In genomic region chr20:51389543-51389924, GRCh38 we compare ENCODE assay signal across 18 cellular contexts.
DNase-seq lines count a peak whose midpoint lies in the region; ATAC-seq and TF ChIP-seq lines count a peak whose summit lies in the region.
"Had no signal": no experiment of that assay in that cellular context is flagged by ENCODE, and none has a peak within 500 bp of the region (broad histone marks: within the 10 kb centered on the region; RNA-seq: fewer than 3 reads in every experiment).

No MANE protein-coding gene starts in this region.

- H3K27ac ChIP-seq in CD8-positive, alpha-beta memory T cell (ENCODE audit: low read depth, low read length): no peak overlapping the region
- H3K27ac ChIP-seq: transverse colon had no signal

- no peaks in the 10 kb centered on the region for H3K9me3 ChIP-seq in CD8-positive, alpha-beta memory T cell (ENCODE audit: low read length)
- H3K9me3 ChIP-seq in Loucy (ENCODE audit: insufficient read depth, low read depth, low read length): no peaks in the 10 kb centered on the region
- H3K9me3 ChIP-seq: transverse colon had no signal

- H3K36me3 Mint-ChIP-seq in CD8-positive, alpha-beta memory T cell: peaks cover 0 to 69% (median 13%) of the 10 kb centered on the region in 3 donors
- H3K36me3 Mint-ChIP-seq in central memory CD8-positive, alpha-beta T cell (ENCODE audit: insufficient read depth): peaks cover 56% of the 10 kb centered on the region
- H3K36me3 Mint-ChIP-seq in progenitor cell of endocrine pancreas (ENCODE audit: insufficient read depth): peaks cover 4% of the 10 kb centered on the region

- peak overlapping the region in 6 of 7 donors; percentile 34 to 85 (median 72) for H3K4me3 Mint-ChIP-seq in CD8-positive, alpha-beta memory T cell
- H3K4me3 Mint-ChIP-seq in central memory CD8-positive, alpha-beta T cell: peak overlapping the region; percentile 56
- no peak overlapping the region for H3K4me3 Mint-ChIP-seq in progenitor cell of endocrine pancreas (ENCODE audit: low read depth)
- H3K4me3 Mint-ChIP-seq: activated B cell treated with CpG ODN at 0.5 μM for 24 hours, B cell, H9 had no signal

- H3K36me3 ChIP-seq in CD8-positive, alpha-beta memory T cell (ENCODE audit: insufficient read depth, low read length): peaks cover 19% of the 10 kb centered on the region
- H3K36me3 ChIP-seq in Loucy (ENCODE audit: insufficient read depth, low read length): peaks cover 41% of the 10 kb centered on the region; the same call in 1 of the 2 replicates
- H3K36me3 ChIP-seq: transverse colon had no signal

- TF ChIP-seq CTCF in Loucy (conservative IDR thresholded peaks at IDR 0.05; ENCODE audit: low read length) (no peak), progenitor cell of endocrine pancreas (IDR thresholded peaks at IDR 0.05; ENCODE audit: unreplicated experiment) (no peak)

- ATAC-seq in central memory CD8-positive, alpha-beta T cell (replicated peaks; ENCODE audit: extremely low read depth, poor library complexity, severe bottlenecking): no peak
- ATAC-seq in HG02571 (IDR thresholded peaks at IDR 0.05; ENCODE audit: unreplicated experiment): no peak
- ATAC-seq in HG02970 (IDR thresholded peaks at IDR 0.05; ENCODE audit: low FRiP score, unreplicated experiment): no peak

- CTCF ChIA-PET in CD8-positive, alpha-beta memory T cell (lab: Charles Lee): interaction anchor here (1.6 to 2.6 kb wide), 4 partner anchors 15 to 207 kb away, joined by 3 to 9 read pairs (median 8); no protein-coding TSS in a partner anchor

- H3F3A ChIP-seq in Loucy (ENCODE audit: low read depth): no peaks in the 10 kb centered on the region

- peaks cover 39% of the 10 kb centered on the region for H3K4me1 ChIP-seq in CD8-positive, alpha-beta memory T cell (ENCODE audit: insufficient read depth, low read length)
- peaks cover 25% of the 10 kb centered on the region for H3K4me1 ChIP-seq in Loucy (ENCODE audit: insufficient read depth, low read length, poor library complexity, severe bottlenecking)
- H3K4me1 ChIP-seq: transverse colon had no signal

- no peak overlapping the region for H2AFZ ChIP-seq in Loucy (ENCODE audit: low read length)

- H3K27me3 ChIP-seq in CD8-positive, alpha-beta memory T cell (ENCODE audit: insufficient read depth, low read length, poor library complexity, severe bottlenecking): no peaks in the 10 kb centered on the region
- H3K27me3 ChIP-seq in Loucy (ENCODE audit: insufficient read depth, low read length, poor library complexity, severe bottlenecking): no peaks in the 10 kb centered on the region
- H3K27me3 ChIP-seq: transverse colon had no signal

- POLR2A ChIA-PET in CD8-positive, alpha-beta memory T cell (lab: Charles Lee): interaction anchor here (0.6 to 1.3 kb wide), 2 partner anchors 12 to 21 kb away, joined by 6 to 7 read pairs; no protein-coding TSS in a partner anchor

- H3K4me2 ChIP-seq in Loucy (ENCODE audit: low read depth, low read length, poor library complexity, severe bottlenecking): peak overlapping the region; percentile 25

- no peak for DNase-seq in CD8-positive, alpha-beta memory T cell
- DNase-seq in central memory CD8-positive, alpha-beta T cell (ENCODE audit: low spot score in 2 of 2): no peak
- DNase-seq in progenitor cell of endocrine pancreas (ENCODE audit: low spot score, unreplicated experiment) (no peak), 8988T (no peak), NCI-H146 (lab: John Stamatoyannopoulos, UW) (no peak)
- DNase-seq: activated B cell treated with CpG ODN at 0.5 μM for 24 hours; activated naive CD4-positive, alpha-beta T cell; H9; hippocampal formation; kidney glomerular epithelial cell; NCI-H1694 treated with DMSO at 0.1 percent for 48 hours; NCI-H510A; small intestine; transverse colon had no signal

- no peak overlapping the region for H3K4me3 ChIP-seq in CD8-positive, alpha-beta memory T cell (ENCODE audit: low read length)
- H3K4me3 ChIP-seq in Loucy (ENCODE audit: low read length, poor library complexity, severe bottlenecking): no peak overlapping the region
- H3K4me3 ChIP-seq: transverse colon had no signal

- peaks cover 74 to 93% (median 86%) of the 10 kb centered on the region in 3 donors for H3K4me1 Mint-ChIP-seq in CD8-positive, alpha-beta memory T cell
- peaks cover 77% of the 10 kb centered on the region for H3K4me1 Mint-ChIP-seq in central memory CD8-positive, alpha-beta T cell
- peaks cover 22% of the 10 kb centered on the region for H3K4me1 Mint-ChIP-seq in progenitor cell of endocrine pancreas (ENCODE audit: low read depth)

- H3K79me2 ChIP-seq in Loucy (ENCODE audit: insufficient read depth, low read length): no peaks in the 10 kb centered on the region

- no peak overlapping the region for H3K9ac ChIP-seq in Loucy (ENCODE audit: low read depth, low read length, poor library complexity, severe bottlenecking)

- H3K27me3 Mint-ChIP-seq in CD8-positive, alpha-beta memory T cell: no peaks in the 10 kb centered on the region
- H3K27me3 Mint-ChIP-seq in central memory CD8-positive, alpha-beta T cell: no peaks in the 10 kb centered on the region
- H3K27me3 Mint-ChIP-seq in progenitor cell of endocrine pancreas: peaks cover 5% of the 10 kb centered on the region
- H3K27me3 Mint-ChIP-seq: activated B cell treated with CpG ODN at 0.5 μM for 24 hours, B cell had no signal

- no peaks in the 10 kb centered on the region for H3K9me2 ChIP-seq in Loucy (replicated peaks; ENCODE audit: low read depth, low read length)

- no peaks in the 10 kb centered on the region for H3K9me3 Mint-ChIP-seq in CD8-positive, alpha-beta memory T cell
- H3K9me3 Mint-ChIP-seq in central memory CD8-positive, alpha-beta T cell: no peaks in the 10 kb centered on the region
- no peaks in the 10 kb centered on the region for H3K9me3 Mint-ChIP-seq in progenitor cell of endocrine pancreas (ENCODE audit: low read depth)
- H3K9me3 Mint-ChIP-seq: activated B cell treated with CpG ODN at 0.5 μM for 24 hours, H9 had no signal

- peak overlapping the region; percentile 61 to 95 (median 84) for H3K27ac Mint-ChIP-seq in CD8-positive, alpha-beta memory T cell
- peak overlapping the region; percentile 82 for H3K27ac Mint-ChIP-seq in central memory CD8-positive, alpha-beta T cell (ENCODE audit: low read depth)
- H3K27ac Mint-ChIP-seq in progenitor cell of endocrine pancreas: peak overlapping the region; percentile 92
- H3K27ac Mint-ChIP-seq: H9 had no signal

- no peaks in the 10 kb centered on the region for H4K20me1 ChIP-seq in Loucy (ENCODE audit: insufficient read depth, low read length, poor library complexity, severe bottlenecking)
